ENCODE assay signal across 9 cellular contexts in the genomic region with DNA sequence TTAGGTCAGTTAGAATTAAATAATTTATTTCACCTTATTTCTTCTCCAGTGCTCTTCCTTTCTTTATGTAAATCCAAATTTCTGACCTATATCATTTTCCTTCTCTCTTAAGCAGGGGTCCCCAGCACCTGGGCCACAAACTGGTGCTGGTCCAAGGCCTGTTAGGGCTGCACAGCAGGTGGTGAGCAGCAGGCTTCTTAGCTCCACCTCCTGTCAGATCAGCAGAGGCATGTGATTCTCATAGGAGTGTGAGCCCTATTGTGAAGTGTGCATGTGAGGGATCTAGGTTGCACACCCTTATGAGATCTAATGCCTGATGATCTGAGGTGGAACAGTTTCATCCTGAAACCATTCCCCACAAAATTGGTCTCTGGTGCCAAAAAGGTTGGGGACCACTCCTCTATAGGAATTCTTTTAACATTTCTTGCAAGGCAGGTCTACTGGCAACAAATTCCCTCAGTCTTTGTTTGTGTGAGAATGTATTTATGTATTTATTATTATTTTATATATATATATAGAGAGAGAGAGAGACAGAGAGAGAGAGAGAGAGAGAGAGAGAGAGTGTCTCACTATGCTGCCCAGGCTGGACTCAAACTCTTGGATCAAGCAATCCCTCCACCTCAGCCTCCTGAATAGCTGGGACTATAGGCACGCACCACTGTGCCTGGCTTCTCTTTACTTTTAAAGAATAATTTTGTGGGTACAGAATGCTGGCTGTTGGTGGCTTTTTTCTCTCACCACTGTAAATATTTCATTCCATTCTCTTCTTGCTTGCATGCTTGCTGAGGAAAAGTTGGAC. TPM values are rescaled to one million over a fixed set of nuclear protein-coding genes. Genes with fewer than 3 reads are reported as not detected.
A peak's percentile ranks its signal among the peaks of the same experiment; 100 is the strongest.
DNase-seq lines count a peak whose midpoint lies in the region; ATAC-seq and TF ChIP-seq lines count a peak whose summit lies in the region.
"Had no signal": no experiment of that assay in that cellular context is flagged by ENCODE, and none has a peak within 500 bp of the region (broad histone marks: within the 10 kb centered on the region; RNA-seq: fewer than 3 reads in every experiment).

No MANE protein-coding gene starts in this region.

- no peak overlapping the region for H3K9ac ChIP-seq in OCI-LY3 (ENCODE audit: low read length)

- intact Hi-C loops in upper lobe of right lung (cut with DNase I), result no loop called here

- ATAC-seq in upper lobe of right lung (peak; percentile 32), GM18868 (IDR thresholded peaks at IDR 0.05; ENCODE audit: unreplicated experiment) (no peak)

- DNase-seq in NCI-H2171 treated with DMSO at 0.1 percent for 48 hours (lab: John Stamatoyannopoulos, UW) (peak; percentile 0), NCI-H2171 (lab: John Stamatoyannopoulos, UW) (no peak), fibroblast of mammary gland (ENCODE audit: low read depth) (peak; percentile 18), upper lobe of right lung (no peak), NCI-H69 (lab: John Stamatoyannopoulos, UW) (no peak)
- no peak for DNase-seq in activated naive CD4-positive, alpha-beta T cell treated with Interleukin-2 at 50 U/mL for 16 hours

- H3K27me3 ChIP-seq in OCI-LY3 (ENCODE audit: low read depth, low read length) (no peaks in the 10 kb centered on the region), upper lobe of right lung (no peaks in the 10 kb centered on the region)
- H3K27me3 ChIP-seq: cardiac muscle cell had no signal

- H3K27ac ChIP-seq in OCI-LY3 (ENCODE audit: low read length) (no peak overlapping the region), upper lobe of right lung (no peak overlapping the region)
- H3K27ac ChIP-seq: cardiac muscle cell had no signal

- no peak overlapping the region for H2AFZ ChIP-seq in OCI-LY3 (ENCODE audit: low read depth, low read length)

- TF ChIP-seq CTCF in OCI-LY3 (IDR thresholded peaks at IDR 0.05; ENCODE audit: low read depth, low read length) (no peak), fibroblast of mammary gland (conservative IDR thresholded peaks at IDR 0.05; ENCODE audit: control insufficient read depth, insufficient read depth, low read depth, low read length) (no peak), upper lobe of right lung (IDR thresholded peaks at IDR 0.05) (no peak)

- H3K4me3 ChIP-seq in OCI-LY3 (ENCODE audit: low read length) (no peak overlapping the region), fibroblast of mammary gland (ENCODE audit: control insufficient read depth, low read depth, low read length) (no peak overlapping the region), upper lobe of right lung (no peak overlapping the region)
- H3K4me3 ChIP-seq: cardiac muscle cell had no signal

- no peaks in the 10 kb centered on the region for H3K79me2 ChIP-seq in OCI-LY3 (ENCODE audit: low read length)

- H3K36me3 ChIP-seq in OCI-LY3 (replicated peaks; ENCODE audit: low read depth, low read length) (no peaks in the 10 kb centered on the region), upper lobe of right lung (no peaks in the 10 kb centered on the region)
- H3K36me3 ChIP-seq: cardiac muscle cell had no signal

- H3K9me3 ChIP-seq in OCI-LY3 (ENCODE audit: insufficient read depth, low read length), result no peaks in the 10 kb centered on the region
- H3K9me3 ChIP-seq in upper lobe of right lung, result no peaks in the 10 kb centered on the region

- H3K4me2 ChIP-seq in OCI-LY3 (ENCODE audit: low read length), result 0 out of 2 replicates have a peak overlapping the region, but pooled peaks have one; percentile 60

- no peaks in the 10 kb centered on the region for H4K20me1 ChIP-seq in OCI-LY3 (ENCODE audit: insufficient read depth, low read length)

- peaks cover 13% of the 10 kb centered on the region for H3K4me1 ChIP-seq in OCI-LY3 (ENCODE audit: low read length)
- H3K4me1 ChIP-seq in upper lobe of right lung, result peaks cover 3% of the 10 kb centered on the region

RNA-seq across cellular contexts. Expression of a gene that starts 4.3 kb away (rescaled TPM):
- 1.1 TPM for total RNA-seq in upper lobe of right lung

RNA-seq across cellular contexts. Expression of a gene that starts 46.1 kb away (rescaled TPM):
- 15.8 TPM for total RNA-seq in upper lobe of right lung

RNA-seq across cellular contexts. Expression of a gene that starts 46.2 kb away (rescaled TPM):
- total RNA-seq in upper lobe of right lung, result 32.2 TPM

Comparison
In these comparisons a context has a peak if more than half of its experiments do, and no peak if none do; other contexts are left out.
1. DNase-seq: peak in NCI-H2171 treated with DMSO at 0.1 percent for 48 hours (single experiment) and fibroblast of mammary gland (single experiment); none in NCI-H2171 (single experiment), upper lobe of right lung (single experiment), activated naive CD4-positive, alpha-beta T cell treated with Interleukin-2 at 50 U/mL for 16 hours (single experiment) and NCI-H69 (single experiment).